Comparison of ENCODE assay signal across 1 cellular context in the genomic region with DNA sequence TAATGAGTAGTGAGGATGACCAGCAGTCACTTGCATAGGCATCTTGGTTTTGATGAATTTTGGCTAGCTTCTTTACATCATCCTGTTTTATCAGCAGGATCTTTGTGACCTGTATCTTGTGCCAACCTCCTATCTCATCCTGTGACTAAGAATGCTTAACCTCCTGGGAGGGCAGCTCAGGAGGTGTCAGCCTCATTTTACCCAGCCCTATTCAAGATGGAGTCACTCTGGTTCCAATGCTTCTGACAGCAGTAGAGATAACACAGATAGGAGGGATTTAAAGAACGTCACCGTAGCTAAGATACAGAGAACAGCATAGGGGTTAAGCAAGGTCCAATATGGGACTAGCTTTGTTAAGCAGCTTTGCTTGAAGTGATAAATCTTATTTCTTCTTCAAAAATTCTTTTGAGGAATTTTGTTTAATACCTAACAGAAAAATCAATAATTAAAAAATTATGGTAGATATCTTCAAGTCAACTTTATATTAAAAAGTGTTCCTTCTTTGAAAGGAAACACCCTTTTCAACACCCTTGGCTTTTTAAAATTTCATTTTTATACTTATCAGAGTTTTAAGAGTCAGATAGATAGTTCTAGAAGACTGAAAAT.
TF ChIP-seq lines count a peak whose summit lies in the region.

No MANE protein-coding gene starts in this region.

TF ChIP-seq in K562, 482 proteins besides CTCF, POLR2A, EP300 and RAD21 (continued from another document and continues in another):
- TF ChIP-seq, protein P1, sequence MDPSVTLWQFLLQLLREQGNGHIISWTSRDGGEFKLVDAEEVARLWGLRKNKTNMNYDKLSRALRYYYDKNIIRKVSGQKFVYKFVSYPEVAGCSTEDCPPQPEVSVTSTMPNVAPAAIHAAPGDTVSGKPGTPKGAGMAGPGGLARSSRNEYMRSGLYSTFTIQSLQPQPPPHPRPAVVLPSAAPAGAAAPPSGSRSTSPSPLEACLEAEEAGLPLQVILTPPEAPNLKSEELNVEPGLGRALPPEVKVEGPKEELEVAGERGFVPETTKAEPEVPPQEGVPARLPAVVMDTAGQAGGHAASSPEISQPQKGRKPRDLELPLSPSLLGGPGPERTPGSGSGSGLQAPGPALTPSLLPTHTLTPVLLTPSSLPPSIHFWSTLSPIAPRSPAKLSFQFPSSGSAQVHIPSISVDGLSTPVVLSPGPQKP (CRISPR knock-in tag; IDR thresholded peaks at IDR 0.05), result no peak
- peak; percentile 87; the same call in 1 of the 2 replicates for TF ChIP-seq DMBX1 (CRISPR knock-in tag; IDR thresholded peaks at IDR 0.05; ENCODE audit: borderline replicate concordance)
- no peak for TF ChIP-seq SREBF1 (IDR thresholded peaks at IDR 0.05; ENCODE audit: borderline replicate concordance, low read depth, low read length)
- TF ChIP-seq, protein P2, sequence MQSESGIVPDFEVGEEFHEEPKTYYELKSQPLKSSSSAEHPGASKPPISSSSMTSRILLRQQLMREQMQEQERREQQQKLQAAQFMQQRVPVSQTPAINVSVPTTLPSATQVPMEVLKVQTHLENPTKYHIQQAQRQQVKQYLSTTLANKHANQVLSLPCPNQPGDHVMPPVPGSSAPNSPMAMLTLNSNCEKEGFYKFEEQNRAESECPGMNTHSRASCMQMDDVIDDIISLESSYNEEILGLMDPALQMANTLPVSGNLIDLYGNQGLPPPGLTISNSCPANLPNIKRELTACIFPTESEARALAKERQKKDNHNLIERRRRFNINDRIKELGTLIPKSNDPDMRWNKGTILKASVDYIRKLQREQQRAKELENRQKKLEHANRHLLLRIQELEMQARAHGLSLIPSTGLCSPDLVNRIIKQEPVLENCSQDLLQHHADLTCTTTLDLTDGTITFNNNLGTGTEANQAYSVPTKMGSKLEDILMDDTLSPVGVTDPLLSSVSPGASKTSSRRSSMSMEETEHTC (IDR thresholded peaks at IDR 0.05), result no peak
- TF ChIP-seq TAF15 (IDR thresholded peaks at IDR 0.05; ENCODE audit: low read depth, low read length), result no peak
- TF ChIP-seq, protein P3, sequence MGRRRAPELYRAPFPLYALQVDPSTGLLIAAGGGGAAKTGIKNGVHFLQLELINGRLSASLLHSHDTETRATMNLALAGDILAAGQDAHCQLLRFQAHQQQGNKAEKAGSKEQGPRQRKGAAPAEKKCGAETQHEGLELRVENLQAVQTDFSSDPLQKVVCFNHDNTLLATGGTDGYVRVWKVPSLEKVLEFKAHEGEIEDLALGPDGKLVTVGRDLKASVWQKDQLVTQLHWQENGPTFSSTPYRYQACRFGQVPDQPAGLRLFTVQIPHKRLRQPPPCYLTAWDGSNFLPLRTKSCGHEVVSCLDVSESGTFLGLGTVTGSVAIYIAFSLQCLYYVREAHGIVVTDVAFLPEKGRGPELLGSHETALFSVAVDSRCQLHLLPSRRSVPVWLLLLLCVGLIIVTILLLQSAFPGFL (CRISPR knock-in tag; IDR thresholded peaks at IDR 0.05), result no peak
- TF ChIP-seq EHMT2 (IDR thresholded peaks at IDR 0.05), result no peak
- TF ChIP-seq RFX5 (IDR thresholded peaks at IDR 0.05; ENCODE audit: low read depth, low read length), result no peak
- TF ChIP-seq, protein P4, sequence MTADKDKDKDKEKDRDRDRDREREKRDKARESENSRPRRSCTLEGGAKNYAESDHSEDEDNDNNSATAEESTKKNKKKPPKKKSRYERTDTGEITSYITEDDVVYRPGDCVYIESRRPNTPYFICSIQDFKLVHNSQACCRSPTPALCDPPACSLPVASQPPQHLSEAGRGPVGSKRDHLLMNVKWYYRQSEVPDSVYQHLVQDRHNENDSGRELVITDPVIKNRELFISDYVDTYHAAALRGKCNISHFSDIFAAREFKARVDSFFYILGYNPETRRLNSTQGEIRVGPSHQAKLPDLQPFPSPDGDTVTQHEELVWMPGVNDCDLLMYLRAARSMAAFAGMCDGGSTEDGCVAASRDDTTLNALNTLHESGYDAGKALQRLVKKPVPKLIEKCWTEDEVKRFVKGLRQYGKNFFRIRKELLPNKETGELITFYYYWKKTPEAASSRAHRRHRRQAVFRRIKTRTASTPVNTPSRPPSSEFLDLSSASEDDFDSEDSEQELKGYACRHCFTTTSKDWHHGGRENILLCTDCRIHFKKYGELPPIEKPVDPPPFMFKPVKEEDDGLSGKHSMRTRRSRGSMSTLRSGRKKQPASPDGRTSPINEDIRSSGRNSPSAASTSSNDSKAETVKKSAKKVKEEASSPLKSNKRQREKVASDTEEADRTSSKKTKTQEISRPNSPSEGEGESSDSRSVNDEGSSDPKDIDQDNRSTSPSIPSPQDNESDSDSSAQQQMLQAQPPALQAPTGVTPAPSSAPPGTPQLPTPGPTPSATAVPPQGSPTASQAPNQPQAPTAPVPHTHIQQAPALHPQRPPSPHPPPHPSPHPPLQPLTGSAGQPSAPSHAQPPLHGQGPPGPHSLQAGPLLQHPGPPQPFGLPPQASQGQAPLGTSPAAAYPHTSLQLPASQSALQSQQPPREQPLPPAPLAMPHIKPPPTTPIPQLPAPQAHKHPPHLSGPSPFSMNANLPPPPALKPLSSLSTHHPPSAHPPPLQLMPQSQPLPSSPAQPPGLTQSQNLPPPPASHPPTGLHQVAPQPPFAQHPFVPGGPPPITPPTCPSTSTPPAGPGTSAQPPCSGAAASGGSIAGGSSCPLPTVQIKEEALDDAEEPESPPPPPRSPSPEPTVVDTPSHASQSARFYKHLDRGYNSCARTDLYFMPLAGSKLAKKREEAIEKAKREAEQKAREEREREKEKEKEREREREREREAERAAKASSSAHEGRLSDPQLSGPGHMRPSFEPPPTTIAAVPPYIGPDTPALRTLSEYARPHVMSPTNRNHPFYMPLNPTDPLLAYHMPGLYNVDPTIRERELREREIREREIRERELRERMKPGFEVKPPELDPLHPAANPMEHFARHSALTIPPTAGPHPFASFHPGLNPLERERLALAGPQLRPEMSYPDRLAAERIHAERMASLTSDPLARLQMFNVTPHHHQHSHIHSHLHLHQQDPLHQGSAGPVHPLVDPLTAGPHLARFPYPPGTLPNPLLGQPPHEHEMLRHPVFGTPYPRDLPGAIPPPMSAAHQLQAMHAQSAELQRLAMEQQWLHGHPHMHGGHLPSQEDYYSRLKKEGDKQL (CRISPR knock-in tag; IDR thresholded peaks at IDR 0.05; ENCODE audit: borderline replicate concordance), result no peak
- no peak for TF ChIP-seq LARP7 (IDR thresholded peaks at IDR 0.05)
- TF ChIP-seq RAD51 (IDR thresholded peaks at IDR 0.05; ENCODE audit: borderline replicate concordance, low read depth), result no peak
- peak; percentile 98 for TF ChIP-seq ZNF830 (CRISPR knock-in tag; IDR thresholded peaks at IDR 0.05)
- TF ChIP-seq ZNF699 (CRISPR knock-in tag; IDR thresholded peaks at IDR 0.05; ENCODE audit: insufficient replicate concordance), result no peak
- TF ChIP-seq SAFB2 (IDR thresholded peaks at IDR 0.05; ENCODE audit: borderline replicate concordance, low read depth, low read length, severe bottlenecking), result no peak
- TF ChIP-seq, protein P5, sequence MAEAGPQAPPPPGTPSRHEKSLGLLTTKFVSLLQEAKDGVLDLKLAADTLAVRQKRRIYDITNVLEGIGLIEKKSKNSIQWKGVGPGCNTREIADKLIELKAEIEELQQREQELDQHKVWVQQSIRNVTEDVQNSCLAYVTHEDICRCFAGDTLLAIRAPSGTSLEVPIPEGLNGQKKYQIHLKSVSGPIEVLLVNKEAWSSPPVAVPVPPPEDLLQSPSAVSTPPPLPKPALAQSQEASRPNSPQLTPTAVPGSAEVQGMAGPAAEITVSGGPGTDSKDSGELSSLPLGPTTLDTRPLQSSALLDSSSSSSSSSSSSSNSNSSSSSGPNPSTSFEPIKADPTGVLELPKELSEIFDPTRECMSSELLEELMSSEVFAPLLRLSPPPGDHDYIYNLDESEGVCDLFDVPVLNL (CRISPR knock-in tag; IDR thresholded peaks at IDR 0.05; ENCODE audit: low read depth), result no peak
- TF ChIP-seq HDAC1 (IDR thresholded peaks at IDR 0.05), result no peak
- no peak for TF ChIP-seq STAG1 (CRISPR knock-in tag; IDR thresholded peaks at IDR 0.05; ENCODE audit: borderline replicate concordance)
- TF ChIP-seq, protein P6, sequence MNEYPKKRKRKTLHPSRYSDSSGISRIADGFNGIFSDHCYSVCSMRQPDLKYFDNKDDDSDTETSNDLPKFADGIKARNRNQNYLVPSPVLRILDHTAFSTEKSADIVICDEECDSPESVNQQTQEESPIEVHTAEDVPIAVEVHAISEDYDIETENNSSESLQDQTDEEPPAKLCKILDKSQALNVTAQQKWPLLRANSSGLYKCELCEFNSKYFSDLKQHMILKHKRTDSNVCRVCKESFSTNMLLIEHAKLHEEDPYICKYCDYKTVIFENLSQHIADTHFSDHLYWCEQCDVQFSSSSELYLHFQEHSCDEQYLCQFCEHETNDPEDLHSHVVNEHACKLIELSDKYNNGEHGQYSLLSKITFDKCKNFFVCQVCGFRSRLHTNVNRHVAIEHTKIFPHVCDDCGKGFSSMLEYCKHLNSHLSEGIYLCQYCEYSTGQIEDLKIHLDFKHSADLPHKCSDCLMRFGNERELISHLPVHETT (CRISPR knock-in tag; conservative IDR thresholded peaks at IDR 0.05 in 1 of 2, IDR thresholded peaks at IDR 0.05 in 1 of 2), result peak in 1 of 2 experiments; percentile 98; a peak in 2 of 4 replicates
- no peak for TF ChIP-seq XRCC4 (IDR thresholded peaks at IDR 0.05; ENCODE audit: extremely low read depth, insufficient read depth, insufficient read length)
- TF ChIP-seq, protein P7, sequence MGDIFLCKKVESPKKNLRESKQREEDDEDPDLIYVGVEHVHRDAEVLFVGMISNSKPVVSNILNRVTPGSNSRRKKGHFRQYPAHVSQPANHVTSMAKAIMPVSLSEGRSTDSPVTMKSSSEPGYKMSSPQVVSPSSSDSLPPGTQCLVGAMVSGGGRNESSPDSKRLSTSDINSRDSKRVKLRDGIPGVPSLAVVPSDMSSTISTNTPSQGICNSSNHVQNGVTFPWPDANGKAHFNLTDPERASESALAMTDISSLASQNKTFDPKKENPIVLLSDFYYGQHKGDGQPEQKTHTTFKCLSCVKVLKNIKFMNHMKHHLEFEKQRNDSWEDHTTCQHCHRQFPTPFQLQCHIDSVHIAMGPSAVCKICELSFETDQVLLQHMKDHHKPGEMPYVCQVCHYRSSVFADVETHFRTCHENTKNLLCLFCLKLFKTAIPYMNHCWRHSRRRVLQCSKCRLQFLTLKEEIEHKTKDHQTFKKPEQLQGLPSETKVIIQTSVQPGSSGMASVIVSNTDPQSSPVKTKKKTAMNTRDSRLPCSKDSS (IDR thresholded peaks at IDR 0.05; ENCODE audit: low read depth, partially characterized antibody), result no peak
- TF ChIP-seq ETS2 (tag; IDR thresholded peaks at IDR 0.05; ENCODE audit: borderline replicate concordance, poor library complexity, severe bottlenecking), result peak; percentile 85
- peak; percentile 86 for TF ChIP-seq POLR2H (tag; IDR thresholded peaks at IDR 0.05; ENCODE audit: low read depth)
- peak; percentile 80; the same call in 1 of the 2 replicates for TF ChIP-seq HMG20B (CRISPR knock-in tag; IDR thresholded peaks at IDR 0.05)
- peak in 1 of 2 experiments; percentile 39; a peak in 1 of 4 replicates for TF ChIP-seq FOXA3 (CRISPR knock-in tag; conservative IDR thresholded peaks at IDR 0.05 in 1 of 2, IDR thresholded peaks at IDR 0.05 in 1 of 2)
- no peak for TF ChIP-seq HNRNPH1 (optimal IDR thresholded peaks at IDR 0.05; ENCODE audit: low read depth, low read length)
- TF ChIP-seq, protein P8, sequence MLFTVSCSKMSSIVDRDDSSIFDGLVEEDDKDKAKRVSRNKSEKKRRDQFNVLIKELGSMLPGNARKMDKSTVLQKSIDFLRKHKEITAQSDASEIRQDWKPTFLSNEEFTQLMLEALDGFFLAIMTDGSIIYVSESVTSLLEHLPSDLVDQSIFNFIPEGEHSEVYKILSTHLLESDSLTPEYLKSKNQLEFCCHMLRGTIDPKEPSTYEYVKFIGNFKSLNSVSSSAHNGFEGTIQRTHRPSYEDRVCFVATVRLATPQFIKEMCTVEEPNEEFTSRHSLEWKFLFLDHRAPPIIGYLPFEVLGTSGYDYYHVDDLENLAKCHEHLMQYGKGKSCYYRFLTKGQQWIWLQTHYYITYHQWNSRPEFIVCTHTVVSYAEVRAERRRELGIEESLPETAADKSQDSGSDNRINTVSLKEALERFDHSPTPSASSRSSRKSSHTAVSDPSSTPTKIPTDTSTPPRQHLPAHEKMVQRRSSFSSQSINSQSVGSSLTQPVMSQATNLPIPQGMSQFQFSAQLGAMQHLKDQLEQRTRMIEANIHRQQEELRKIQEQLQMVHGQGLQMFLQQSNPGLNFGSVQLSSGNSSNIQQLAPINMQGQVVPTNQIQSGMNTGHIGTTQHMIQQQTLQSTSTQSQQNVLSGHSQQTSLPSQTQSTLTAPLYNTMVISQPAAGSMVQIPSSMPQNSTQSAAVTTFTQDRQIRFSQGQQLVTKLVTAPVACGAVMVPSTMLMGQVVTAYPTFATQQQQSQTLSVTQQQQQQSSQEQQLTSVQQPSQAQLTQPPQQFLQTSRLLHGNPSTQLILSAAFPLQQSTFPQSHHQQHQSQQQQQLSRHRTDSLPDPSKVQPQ (CRISPR knock-in tag; IDR thresholded peaks at IDR 0.05; ENCODE audit: borderline replicate concordance), result peak; percentile 55; the same call in 1 of the 2 replicates
- no peak for TF ChIP-seq ZNF696 (CRISPR knock-in tag; conservative IDR thresholded peaks at IDR 0.05)
- TF ChIP-seq ETV1 (tag; conservative IDR thresholded peaks at IDR 0.05; ENCODE audit: low read depth), result peak; percentile 45; the same call in 1 of the 2 replicates
- TF ChIP-seq MEIS2 (IDR thresholded peaks at IDR 0.05; ENCODE audit: partially characterized antibody), result no peak
- TF ChIP-seq GATAD2A (IDR thresholded peaks at IDR 0.05), result no peak
- TF ChIP-seq FOXJ2 (tag; IDR thresholded peaks at IDR 0.05), result no peak
